In the genomic region with DNA sequence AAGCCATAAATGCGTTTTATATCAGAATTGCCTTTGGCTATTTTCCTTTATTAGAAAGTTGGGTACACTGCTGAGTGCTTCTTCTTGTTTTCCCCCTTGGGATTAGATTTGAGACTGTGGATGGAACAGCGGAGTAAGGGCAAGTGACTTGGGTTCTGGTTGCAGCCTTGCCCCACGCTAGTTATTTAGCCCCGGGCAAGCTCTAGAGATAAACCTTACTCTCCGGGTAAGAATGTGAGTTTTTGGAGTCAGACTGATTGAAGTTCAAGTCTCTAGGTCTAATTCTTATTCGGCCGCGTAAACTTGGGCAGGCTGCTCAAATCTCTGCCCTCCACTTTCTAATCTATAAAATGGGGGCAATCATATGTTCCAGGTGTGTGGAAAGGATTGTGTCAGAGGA, we compare ENCODE assay signal across 14 cellular contexts. TPM values are rescaled to one million over a fixed set of nuclear protein-coding genes. Genes with fewer than 3 reads are reported as not detected.
DNase-seq lines count a peak whose midpoint lies in the region; ATAC-seq and TF ChIP-seq lines count a peak whose summit lies in the region.
"Had no signal": no experiment of that assay in that cellular context is flagged by ENCODE, and none has a peak within 500 bp of the region (broad histone marks: within the 10 kb centered on the region; RNA-seq: fewer than 3 reads in every experiment).

No MANE protein-coding gene starts in this region.

- H3K4me3 ChIP-seq in mammary epithelial cell (replicated peaks in 1 of 3; ENCODE audit: insufficient read depth in 1 of 3, low read depth in 2 of 3, low read length in 3 of 3) = peak overlapping the region in 1 of 3 experiments; percentile 92
- H3K4me3 ChIP-seq: GM23248, HAP-1 had no signal

- H3K4me1 ChIP-seq in mammary epithelial cell (ENCODE audit: insufficient read depth, low read length) = peaks cover 15% of the 10 kb centered on the region
- H3K4me1 ChIP-seq: Caco-2, HAP-1 had no signal

- H3K4me3 Mint-ChIP-seq in activated naive CD4-positive, alpha-beta T cell treated with anti-CD3 and anti-CD28 coated beads for 36 hours = no peak overlapping the region
- H3K4me3 Mint-ChIP-seq in CD4-positive, alpha-beta T cell = no peak overlapping the region
- H3K4me3 Mint-ChIP-seq: B cell; CD4-positive, CD25-positive, alpha-beta regulatory T cell had no signal

- H4K20me1 ChIP-seq in mammary epithelial cell (ENCODE audit: insufficient read depth, low read length) = no peaks in the 10 kb centered on the region

- H3K9me3 ChIP-seq in CD4-positive, alpha-beta T cell (ENCODE audit: control insufficient read depth, low read length) = no peaks in the 10 kb centered on the region
- H3K9me3 ChIP-seq in mammary epithelial cell (replicated peaks; ENCODE audit: insufficient read depth, low read length) = no peaks in the 10 kb centered on the region
- H3K9me3 ChIP-seq: Caco-2, HAP-1 had no signal

- peaks cover 46% of the 10 kb centered on the region for H3K36me3 Mint-ChIP-seq in activated naive CD4-positive, alpha-beta T cell treated with anti-CD3 and anti-CD28 coated beads for 36 hours (ENCODE audit: low read depth)
- peaks cover 7% of the 10 kb centered on the region for H3K36me3 Mint-ChIP-seq in CD4-positive, alpha-beta T cell (ENCODE audit: low read depth)

- intact Hi-C loops in activated naive CD4-positive, alpha-beta T cell treated with anti-CD3 and anti-CD28 coated beads for 36 hours (cut with micrococcal nuclease) = no loop called here
- intact Hi-C loops in CD4-positive, alpha-beta T cell (cut with DNase I, micrococcal nuclease) = no loop called here
- intact Hi-C loops in mammary epithelial cell (cut with micrococcal nuclease) = no loop called here

- dilution Hi-C loops in mammary epithelial cell (cut with HindIII; ENCODE audit: low sequenced_read_pairs) = loop anchor here (25.0 kb wide), 1 partner anchor 94 kb away; no protein-coding TSS in a partner anchor

- no TSS peak for BruUV-seq in mammary epithelial cell (replicated peaks; lab: Mats Ljungman, UMichigan)

- TF ChIP-seq CTCF in CD4-positive, alpha-beta T cell (IDR thresholded peaks at IDR 0.05) = no peak
- no peak for TF ChIP-seq CTCF in mammary epithelial cell (conservative IDR thresholded peaks at IDR 0.05 in 1 of 2, IDR thresholded peaks at IDR 0.05 in 1 of 2; ENCODE audit: extremely low read depth in 1 of 2, insufficient read depth in 1 of 2, low read depth in 1 of 2, low read length in 2 of 2)

- H3K79me2 ChIP-seq in mammary epithelial cell (ENCODE audit: insufficient read depth, low read length) = peaks cover 61% of the 10 kb centered on the region

- no peaks in the 10 kb centered on the region for H3K9me3 Mint-ChIP-seq in activated naive CD4-positive, alpha-beta T cell treated with anti-CD3 and anti-CD28 coated beads for 36 hours
- H3K9me3 Mint-ChIP-seq in CD4-positive, alpha-beta T cell = no peaks in the 10 kb centered on the region
- H3K9me3 Mint-ChIP-seq: CD4-positive, CD25-positive, alpha-beta regulatory T cell had no signal

- no peaks in the 10 kb centered on the region for H3K27me3 Mint-ChIP-seq in activated naive CD4-positive, alpha-beta T cell treated with anti-CD3 and anti-CD28 coated beads for 36 hours (ENCODE audit: low read depth)
- H3K27me3 Mint-ChIP-seq in CD4-positive, alpha-beta T cell = no peaks in the 10 kb centered on the region

- CTCF ChIA-PET in activated naive CD4-positive, alpha-beta T cell treated with anti-CD3 and anti-CD28 coated beads for 36 hours (lab: Charles Lee) = no interaction called here
- CTCF ChIA-PET in CD4-positive, alpha-beta T cell (lab: Charles Lee) = no interaction called here
- CTCF ChIA-PET in mammary epithelial cell (lab: Charles Lee; ENCODE audit: low non-redundant PET) = no interaction called here

- in situ Hi-C loops in mammary epithelial cell (cut with MboI; ENCODE audit: low sequenced_read_pairs in 2 of 2) = no loop called here

- peak overlapping the region; percentile 99 for H3K4me2 ChIP-seq in mammary epithelial cell (ENCODE audit: insufficient read depth, low read depth, low read length)

- peaks cover 82% of the 10 kb centered on the region for H3K4me1 Mint-ChIP-seq in activated naive CD4-positive, alpha-beta T cell treated with anti-CD3 and anti-CD28 coated beads for 36 hours (ENCODE audit: low read depth)
- H3K4me1 Mint-ChIP-seq in CD4-positive, alpha-beta T cell (ENCODE audit: low read depth) = peaks cover 80% of the 10 kb centered on the region

- peak overlapping the region; percentile 68 for H2AFZ ChIP-seq in mammary epithelial cell (ENCODE audit: low read depth, low read length)
- H2AFZ ChIP-seq: GM23248 had no signal

- no peak overlapping the region for H3K27ac ChIP-seq in CD4-positive, alpha-beta T cell (ENCODE audit: low read depth, low read length)
- peak overlapping the region; percentile 5 for H3K27ac ChIP-seq in mammary epithelial cell (ENCODE audit: insufficient read depth, low read depth, low read length)
- H3K27ac ChIP-seq: GM23248 had no signal

- no peaks in the 10 kb centered on the region for H3K27me3 ChIP-seq in CD4-positive, alpha-beta T cell (ENCODE audit: control insufficient read depth, insufficient read depth, low read length)
- no peaks in the 10 kb centered on the region for H3K27me3 ChIP-seq in mammary epithelial cell (ENCODE audit: insufficient read depth, low read length)

- H3K9ac ChIP-seq in mammary epithelial cell (ENCODE audit: insufficient read depth, low read length) = no peak overlapping the region
- H3K9ac ChIP-seq: GM23248 had no signal

- DNase-seq in activated naive CD4-positive, alpha-beta T cell treated with anti-CD3 and anti-CD28 coated beads for 36 hours = no peak
- DNase-seq in activated naive CD4-positive, alpha-beta T cell treated with Interleukin-2 at 50 U/mL for 16 hours = no peak
- DNase-seq in CD4-positive, alpha-beta T cell = no peak
- DNase-seq in M059J (ENCODE audit: low read depth) = peak; percentile 73
- no peak for DNase-seq in mammary epithelial cell
- no peak for DNase-seq in NCI-H345 (lab: John Stamatoyannopoulos, UW)
- DNase-seq: C1 segment of cervical spinal cord; Caco-2; CD4-positive, CD25-positive, alpha-beta regulatory T cell; GM23248 had no signal

- H3K36me3 ChIP-seq in mammary epithelial cell (ENCODE audit: insufficient read depth, low read length) = no peaks in the 10 kb centered on the region
- H3K36me3 ChIP-seq: HAP-1 had no signal

- POLR2A ChIA-PET in CD4-positive, alpha-beta T cell (lab: Charles Lee) = no interaction called here

- no peak for ATAC-seq in CD4-positive, alpha-beta T cell (ENCODE audit: poor library complexity)
- ATAC-seq in GM18909 (IDR thresholded peaks at IDR 0.05; ENCODE audit: poor library complexity, unreplicated experiment) = no peak

- 63% methylated on average over 8 of the region's 8 CpGs for WGBS in mammary epithelial cell (ENCODE audit: low coverage, missing lambda C conversion rate)

- peak overlapping the region; percentile 95 for H3K27ac Mint-ChIP-seq in activated naive CD4-positive, alpha-beta T cell treated with anti-CD3 and anti-CD28 coated beads for 36 hours
- H3K27ac Mint-ChIP-seq in CD4-positive, alpha-beta T cell = peak overlapping the region; percentile 84
- H3K27ac Mint-ChIP-seq: B cell had no signal

RNA-seq across cellular contexts. Expression of gene TSHZ2, which starts 8.9 kb away (rescaled TPM):
- total RNA-seq in activated naive CD4-positive, alpha-beta T cell treated with anti-CD3 and anti-CD28 coated beads for 36 hours = 10 to 100 TPM; 34.1 to 37.8 TPM
- total RNA-seq in CD4-positive, alpha-beta T cell = 10 to 100 TPM; 26.1 to 27.4 TPM
- total RNA-seq in M059J (2014; rRNA removed; shearing (Covaris generic)) = 5.5 and 11.9 TPM in 2 replicates
- 10 to 100 TPM; 10.0 to 11.5 TPM for total RNA-seq in mammary epithelial cell
- polyA plus RNA-seq in mammary epithelial cell = 4.0 TPM
- polyA minus RNA-seq in mammary epithelial cell = 11.8 TPM
- total RNA-seq: A172 had no signal
